18 cellular contexts compared by ENCODE assay signal in the genomic region with DNA sequence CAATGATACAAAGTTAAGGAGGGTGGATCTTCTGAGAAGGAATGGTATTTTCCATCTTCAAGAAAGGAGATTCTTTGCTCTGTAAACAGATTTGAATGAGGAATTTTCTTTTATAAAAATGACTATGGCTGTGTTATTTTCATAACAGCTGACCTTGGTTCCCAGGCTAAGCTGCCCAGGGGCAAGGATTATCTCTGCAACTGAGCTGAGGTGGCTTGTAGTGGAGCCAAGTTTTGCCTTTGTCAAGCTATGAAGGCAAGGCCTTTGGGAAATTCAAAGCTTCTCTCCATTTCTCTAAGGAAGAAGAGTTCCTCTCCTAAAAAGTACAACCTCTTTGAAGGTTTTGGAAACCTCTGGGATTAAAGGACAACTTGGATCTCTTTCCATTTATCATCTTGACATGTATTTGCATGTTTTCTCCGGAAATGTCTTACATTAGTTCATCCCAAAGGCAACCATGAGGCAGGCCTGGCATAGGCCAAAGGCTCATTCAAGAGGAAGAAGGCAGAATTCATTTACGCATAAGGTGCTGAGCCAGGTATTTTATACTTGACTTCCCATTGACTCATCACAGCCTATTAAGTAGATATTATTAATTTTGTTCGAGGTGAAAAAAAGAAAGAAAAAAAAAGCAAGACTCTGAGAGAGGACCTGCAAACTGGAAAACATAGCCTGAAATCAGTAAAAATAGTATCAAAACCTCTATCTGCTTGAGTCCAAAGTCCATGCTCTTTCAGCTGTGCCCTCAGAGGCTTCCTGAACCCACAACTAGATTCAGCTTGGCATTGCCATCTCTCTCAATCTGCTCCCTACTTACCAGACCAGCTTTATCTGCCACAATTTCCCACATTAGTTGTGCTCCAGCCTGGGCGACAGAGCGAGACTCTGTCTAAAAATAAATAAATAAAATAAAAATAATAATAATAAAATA.
"Had no signal": no experiment of that assay in that cellular context is flagged by ENCODE, and none has a peak within 500 bp of the region (broad histone marks: within the 10 kb centered on the region; RNA-seq: fewer than 3 reads in every experiment).

No MANE protein-coding gene starts in this region.

- H3K4me3 ChIP-seq: cardiac muscle cell, hepatocyte, lung, mucosa of descending colon, prostate gland, sigmoid colon, upper lobe of right lung had no signal

- H3K36me3 ChIP-seq: cardiac muscle cell, prostate gland, sigmoid colon, upper lobe of right lung had no signal

- H3K27me3 ChIP-seq: cardiac muscle cell, hepatocyte, sigmoid colon, upper lobe of right lung had no signal

- H3K9me3 ChIP-seq: mucosa of descending colon, prostate gland, sigmoid colon, upper lobe of right lung had no signal

- DNase-seq: activated CD4-positive, alpha-beta T cell treated with anti-CD3 and anti-CD28 coated beads, Interleukin-2, amount 50 U/mL, for 4 hours; activated gamma-delta T cell; activated naive CD8-positive, alpha-beta T cell treated with anti-CD3 and anti-CD28 coated beads for 36 hours; activated T-cell treated with anti-CD3 and anti-CD28 coated beads, Interleukin-2, amount 50 U/mL, for 24 hours; aorta; mucosa of descending colon; occipital lobe; sigmoid colon; stimulated activated CD4-positive, alpha-beta T cell treated with anti-CD3 and anti-CD28 coated beads, Interleukin-2, amount 100 ng/mL, for 48 hours; stimulated activated naive CD8-positive, alpha-beta T cell treated with anti-CD3 and anti-CD28 coated beads, Interleukin-15, Interleukin-2, amounts not matched to agents 100 U/mL and 50 U/mL, for 24 hours; SW 1271; upper lobe of right lung had no signal

- H3K27ac ChIP-seq: cardiac muscle cell, hepatocyte, prostate gland, sigmoid colon, upper lobe of right lung had no signal

- H3K4me1 ChIP-seq: sigmoid colon had no signal

- ATAC-seq: activated CD4-positive, CD25-positive, alpha-beta regulatory T cell treated with anti-CD3 and anti-CD28 coated beads, Interleukin-2, amount 50 U/mL, for 24 hours; mucosa of descending colon; natural killer cell treated with Interleukin-12 subunit alpha and Interleukin-12 subunit beta and Interleukin-15 and Interleukin-18, amount 100 ng/mL, for 72 hours; stimulated activated naive CD8-positive, alpha-beta T cell treated with anti-CD3 and anti-CD28 coated beads, Interleukin-15, Interleukin-2, amounts not matched to agents 100 U/mL and 50 U/mL, for 24 hours; upper lobe of right lung had no signal
